In the genomic region with DNA sequence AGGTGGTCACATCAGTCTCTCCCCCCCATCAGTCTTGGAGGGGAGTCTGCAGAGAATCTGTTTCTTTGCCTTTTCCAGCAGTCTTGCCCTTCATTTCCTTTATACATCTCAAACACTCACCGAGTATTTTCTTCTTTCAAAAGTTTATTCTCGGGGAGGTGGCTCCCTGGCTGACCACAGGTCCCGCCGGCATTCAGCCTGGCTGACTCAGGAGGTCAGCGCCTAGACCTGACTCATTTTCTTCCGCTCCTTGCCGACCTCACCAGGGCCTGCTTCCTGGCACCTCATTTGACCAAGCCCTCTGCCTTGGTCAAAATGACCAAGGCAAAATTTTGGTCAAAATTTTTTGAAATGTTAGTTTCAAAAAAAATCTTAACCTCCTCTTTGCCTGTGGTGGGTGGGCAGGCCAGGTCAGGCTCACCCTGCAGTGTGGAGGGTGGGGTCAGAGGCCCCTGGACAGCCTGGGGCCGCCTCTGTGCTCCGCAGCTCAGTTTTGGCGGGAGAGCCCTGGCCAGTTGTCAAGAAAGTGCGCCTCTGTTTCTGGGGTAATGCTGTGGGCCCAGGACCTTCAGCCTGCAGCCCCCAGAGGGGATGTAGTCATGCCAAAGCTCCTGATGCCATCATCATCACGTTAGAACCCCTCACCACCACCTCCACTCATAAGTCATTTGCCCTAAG, we compare ENCODE assay signal across 1 cellular context.
TF ChIP-seq lines count a peak whose summit lies in the region.

No MANE protein-coding gene starts in this region.

TF ChIP-seq in K562, 482 proteins besides CTCF, POLR2A, EP300 and RAD21 (continued from another document):
- 0 out of 2 replicates have a peak, but pooled peaks have one; percentile 20 for TF ChIP-seq ZNF592 (IDR thresholded peaks at IDR 0.05)
- TF ChIP-seq NR2C2 (CRISPR knock-in tag; IDR thresholded peaks at IDR 0.05), result no peak
- TF ChIP-seq NR2C2 (tag; IDR thresholded peaks at IDR 0.05), result peak; percentile 46; the same call in 1 of the 2 replicates
- no peak for TF ChIP-seq RB1 (IDR thresholded peaks at IDR 0.05; ENCODE audit: low read depth)
